In genomic region chr1:31273619-31274018, GRCh38 we compare ENCODE assay signal across 29 cellular contexts. TPM values are rescaled to one million over a fixed set of nuclear protein-coding genes. Genes with fewer than 3 reads are reported as not detected.
"Had no signal": no experiment of that assay in that cellular context is flagged by ENCODE, and none has a peak within 500 bp of the region (broad histone marks: within the 10 kb centered on the region; RNA-seq: fewer than 3 reads in every experiment).

No MANE protein-coding gene starts in this region.

- H3K9me3 Mint-ChIP-seq: activated naive CD4-positive, alpha-beta T cell treated with anti-CD3 and anti-CD28 coated beads, Interleukin-2, amount 50 U/mL, for 24 hours; dendritic cell treated with granulocyte-macrophage colony-stimulating factor and Interleukin-4, amounts not matched to agents 40 ng/mL and 50 ng/mL, for 4 days; naive B cell; neural crest cell; T-cell had no signal

- H3K36me3 ChIP-seq: uterus had no signal

- ATAC-seq: body of pancreas, gastroesophageal sphincter, left colon, mucosa of descending colon, sciatic nerve, T-cell had no signal

- H3K4me1 Mint-ChIP-seq: neural crest cell had no signal

- H3K27ac ChIP-seq: body of pancreas, gastroesophageal sphincter, testis, uterus had no signal

- H3K9me3 ChIP-seq: body of pancreas, esophagus squamous epithelium, gastroesophageal sphincter, mucosa of descending colon, testis, uterus had no signal

- H3K27me3 ChIP-seq: body of pancreas, esophagus squamous epithelium, gastroesophageal sphincter, testis, uterus had no signal

- H3K27me3 Mint-ChIP-seq: activated naive CD4-positive, alpha-beta T cell treated with anti-CD3 and anti-CD28 coated beads, Interleukin-2, amount 50 U/mL, for 24 hours; dendritic cell treated with granulocyte-macrophage colony-stimulating factor and Interleukin-4, amounts not matched to agents 40 ng/mL and 50 ng/mL, for 4 days; naive B cell; T-cell had no signal

- DNase-seq: activated CD4-positive, alpha-beta T cell treated with anti-CD3 and anti-CD28 coated beads for 4 hours; activated CD8-positive, alpha-beta memory T cell treated with anti-CD3 and anti-CD28 coated beads for 24 hours; activated CD8-positive, alpha-beta memory T cell treated with anti-CD3 and anti-CD28 coated beads, Interleukin-2, amount 50 U/mL, for 4 hours; activated gamma-delta T cell treated with Interleukin-2 at 50 U/mL for 16 hours; activated T-cell treated with anti-CD3 and anti-CD28 coated beads, Interleukin-2, amount 50 U/mL, for 48 hours; anterior cingulate cortex; body of pancreas; caudate nucleus; effector CD4-positive, alpha-beta T cell; esophagus squamous epithelium; head of caudate nucleus; hypothalamus; left colon; mesenchymal stem cell; mucosa of descending colon; naive B cell; small intestine; stimulated activated CD4-positive, alpha-beta T cell treated with anti-CD3 and anti-CD28 coated beads, Interleukin-2, amount 100 ng/mL, for 24 hours; stimulated activated naive CD4-positive, alpha-beta T cell; T-cell; testis; trophoblast cell; uterus had no signal

- H3K4me3 ChIP-seq: body of pancreas, esophagus squamous epithelium, gastroesophageal sphincter, mucosa of descending colon, testis, uterus had no signal

- H3K4me3 Mint-ChIP-seq: activated naive CD4-positive, alpha-beta T cell treated with anti-CD3 and anti-CD28 coated beads, Interleukin-2, amount 50 U/mL, for 24 hours; dendritic cell treated with granulocyte-macrophage colony-stimulating factor and Interleukin-4, amounts not matched to agents 40 ng/mL and 50 ng/mL, for 4 days; naive B cell; neural crest cell; T-cell had no signal

- H3K27ac Mint-ChIP-seq: activated naive CD4-positive, alpha-beta T cell treated with anti-CD3 and anti-CD28 coated beads, Interleukin-2, amount 50 U/mL, for 24 hours; dendritic cell treated with granulocyte-macrophage colony-stimulating factor and Interleukin-4, amounts not matched to agents 40 ng/mL and 50 ng/mL, for 4 days; T-cell had no signal

- H3K4me1 ChIP-seq: body of pancreas, testis, uterus had no signal

RNA-seq across cellular contexts. Expression of gene NKAIN1, which starts 33.9 kb away (rescaled TPM):
- total RNA-seq: body of pancreas, gastroesophageal sphincter, omental fat pad had no signal
